In the genomic region with DNA sequence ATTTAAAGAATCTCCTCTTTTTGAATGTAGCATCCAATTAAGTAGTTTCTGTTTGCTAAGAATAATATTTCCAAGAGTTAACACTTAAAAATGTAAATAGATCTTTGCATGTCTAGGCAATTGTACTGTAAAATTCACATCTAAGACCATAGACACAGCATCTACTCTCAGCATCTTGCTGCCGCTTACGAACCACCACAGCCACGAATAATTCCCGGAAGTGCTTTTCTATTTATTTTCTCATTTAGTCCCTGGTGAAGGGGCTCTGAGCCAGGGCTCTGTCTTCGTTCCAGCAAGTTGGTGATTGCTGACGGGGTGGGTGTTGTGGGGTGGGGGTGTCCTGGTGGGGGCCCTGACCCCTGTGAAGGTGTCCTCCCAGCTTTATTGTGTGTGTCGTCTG, we compare ENCODE assay signal across 12 cellular contexts. TPM values are rescaled to one million over a fixed set of nuclear protein-coding genes. Genes with fewer than 3 reads are reported as not detected.
DNase-seq lines count a peak whose midpoint lies in the region; ATAC-seq and TF ChIP-seq lines count a peak whose summit lies in the region.
"Had no signal": no experiment of that assay in that cellular context is flagged by ENCODE, and none has a peak within 500 bp of the region (broad histone marks: within the 10 kb centered on the region; RNA-seq: fewer than 3 reads in every experiment).

No MANE protein-coding gene starts in this region.

- H3K4me1 Mint-ChIP-seq in activated T-cell treated with anti-CD3 and anti-CD28 coated beads, Interleukin-2, amount 50 U/mL, for 4 hours (ENCODE audit: low read depth): peaks cover 12% of the 10 kb centered on the region
- peaks cover 14% of the 10 kb centered on the region for H3K4me1 Mint-ChIP-seq in activated B cell treated with CpG ODN at 0.5 μM for 24 hours
- peaks cover 6 to 21% of the 10 kb centered on the region in 2 donors for H3K4me1 Mint-ChIP-seq in stimulated activated naive B cell treated with anti-CD40 and anti-IgM and Interleukin-4, amounts not matched to agents 10 μg/mL and 1 μg/mL and 100 μg/mL, for 72 hours

- H3K9me3 Mint-ChIP-seq in activated T-cell treated with anti-CD3 and anti-CD28 coated beads, Interleukin-2, amount 50 U/mL, for 4 hours: no peaks in the 10 kb centered on the region
- H3K9me3 Mint-ChIP-seq in activated B cell treated with CpG ODN at 0.5 μM for 24 hours: no peaks in the 10 kb centered on the region
- no peaks in the 10 kb centered on the region for H3K9me3 Mint-ChIP-seq in stimulated activated naive B cell treated with anti-CD40 and anti-IgM and Interleukin-4, amounts not matched to agents 10 μg/mL and 1 μg/mL and 100 μg/mL, for 72 hours

- H3K27ac ChIP-seq in heart right ventricle: no peak overlapping the region

- H3K27me3 Mint-ChIP-seq in activated T-cell treated with anti-CD3 and anti-CD28 coated beads, Interleukin-2, amount 50 U/mL, for 4 hours (ENCODE audit: low read depth): peaks cover 26% of the 10 kb centered on the region
- H3K27me3 Mint-ChIP-seq in activated B cell treated with CpG ODN at 0.5 μM for 24 hours: peaks cover 27% of the 10 kb centered on the region
- peaks cover 56 to 78% of the 10 kb centered on the region in 2 donors for H3K27me3 Mint-ChIP-seq in stimulated activated naive B cell treated with anti-CD40 and anti-IgM and Interleukin-4, amounts not matched to agents 10 μg/mL and 1 μg/mL and 100 μg/mL, for 72 hours

- intact Hi-C loops in activated B cell treated with CpG ODN at 0.5 μM for 24 hours (cut with micrococcal nuclease) (no loop called here), heart right ventricle (cut with DNase I) (no loop called here)

- CTCF ChIA-PET in activated B cell treated with CpG ODN at 0.5 μM for 24 hours (lab: Charles Lee): no interaction called here

- H3K9me3 ChIP-seq in heart right ventricle: no peaks in the 10 kb centered on the region

- H3K4me3 Mint-ChIP-seq in activated T-cell treated with anti-CD3 and anti-CD28 coated beads, Interleukin-2, amount 50 U/mL, for 4 hours: peak overlapping the region; percentile 70
- H3K4me3 Mint-ChIP-seq in activated B cell treated with CpG ODN at 0.5 μM for 24 hours: peak overlapping the region; percentile 44
- peak overlapping the region; percentile 25 to 50 for H3K4me3 Mint-ChIP-seq in stimulated activated naive B cell treated with anti-CD40 and anti-IgM and Interleukin-4, amounts not matched to agents 10 μg/mL and 1 μg/mL and 100 μg/mL, for 72 hours

- H3K27me3 ChIP-seq in heart right ventricle: peaks cover 4 to 83% (median 60%) of the 10 kb centered on the region in 7 donors

- H3K36me3 ChIP-seq in heart right ventricle: no peaks in the 10 kb centered on the region

- WGBS in heart right ventricle, 2 donors: 38 to 47% methylated on average over 7 of the region's 7 CpGs

- no peaks in the 10 kb centered on the region for H3K36me3 Mint-ChIP-seq in activated T-cell treated with anti-CD3 and anti-CD28 coated beads, Interleukin-2, amount 50 U/mL, for 4 hours (ENCODE audit: insufficient read depth)
- no peaks in the 10 kb centered on the region for H3K36me3 Mint-ChIP-seq in activated B cell treated with CpG ODN at 0.5 μM for 24 hours (ENCODE audit: low read depth)
- no peaks in the 10 kb centered on the region for H3K36me3 Mint-ChIP-seq in stimulated activated naive B cell treated with anti-CD40 and anti-IgM and Interleukin-4, amounts not matched to agents 10 μg/mL and 1 μg/mL and 100 μg/mL, for 72 hours

- DNase-seq in activated T-cell treated with anti-CD3 and anti-CD28 coated beads, Interleukin-2, amount 50 U/mL, for 4 hours: no peak
- DNase-seq in activated T-cell treated with anti-CD3 and anti-CD28 coated beads for 4 hours (no peak), activated B cell treated with CpG ODN at 0.5 μM for 24 hours (no peak), fibroblast of pulmonary artery (ENCODE audit: low read depth) (no peak), heart right ventricle (no peak), SHP77 (lab: John Stamatoyannopoulos, UW) (no peak)
- no peak for DNase-seq in stimulated activated naive B cell treated with anti-CD40 and anti-IgM and Interleukin-4, amounts not matched to agents 10 μg/mL and 1 μg/mL and 100 μg/mL, for 72 hours
- DNase-seq: AML-193; midbrain; NCI-H187; stimulated activated naive CD4-positive, alpha-beta T cell treated with Interleukin-2 at 50 U/mL for 16 hours had no signal

- POLR2A ChIA-PET in activated B cell treated with CpG ODN at 0.5 μM for 24 hours (lab: Charles Lee): no interaction called here

- peaks cover 0 to 36% (median 28%) of the 10 kb centered on the region in 9 donors for H3K4me1 ChIP-seq in heart right ventricle

- H3K4me3 ChIP-seq in fibroblast of pulmonary artery (replicated peaks; ENCODE audit: low read depth, low read length): peak overlapping the region; percentile 62
- peak overlapping the region in 3 of 10 donors; percentile 53 to 57 (median 56) for H3K4me3 ChIP-seq in heart right ventricle

- TF ChIP-seq CTCF in activated B cell treated with CpG ODN at 0.5 μM for 24 hours (IDR thresholded peaks at IDR 0.05): no peak
- no peak for TF ChIP-seq CTCF in fibroblast of pulmonary artery (IDR thresholded peaks at IDR 0.05; ENCODE audit: low read length, missing control alignments)
- no peak for TF ChIP-seq CTCF in heart right ventricle (IDR thresholded peaks at IDR 0.05)

- ATAC-seq in activated T-cell treated with anti-CD3 and anti-CD28 coated beads, Interleukin-2, amount 50 U/mL, for 4 hours: no peak
- ATAC-seq in activated B cell treated with CpG ODN at 0.5 μM for 24 hours (ENCODE audit: low read depth) (no peak), GM21526 (IDR thresholded peaks at IDR 0.05; ENCODE audit: low FRiP score, unreplicated experiment) (no peak), heart right ventricle (no peak)
- no peak for ATAC-seq in stimulated activated naive B cell treated with anti-CD40 and anti-IgM and Interleukin-4, amounts not matched to agents 10 μg/mL and 1 μg/mL and 100 μg/mL, for 72 hours (replicated peaks)

- no peak overlapping the region for H3K27ac Mint-ChIP-seq in activated B cell treated with CpG ODN at 0.5 μM for 24 hours
- H3K27ac Mint-ChIP-seq in stimulated activated naive B cell treated with anti-CD40 and anti-IgM and Interleukin-4, amounts not matched to agents 10 μg/mL and 1 μg/mL and 100 μg/mL, for 72 hours: no peak overlapping the region

RNA-seq across cellular contexts. Expression of gene NSG1, which starts 1.5 kb away (rescaled TPM):
- total RNA-seq in activated T-cell treated with anti-CD3 and anti-CD28 coated beads, Interleukin-2, amount 50 U/mL, for 4 hours: 1 to 10 TPM; 1.2 to 3.5 (median 1.9) TPM
- total RNA-seq in activated B cell treated with CpG ODN at 0.5 μM for 24 hours (not detected in 2 replicates), heart right ventricle (10 to 100 TPM in 1 of 10 donors, 1 to 10 TPM in 9; 1.4 to 10.5 (median 4.1) TPM)
- polyA plus RNA-seq in heart right ventricle: 1 to 10 TPM; 1.5 to 1.6 TPM
